ENCODE assay signal across 11 cellular contexts in genomic region chr4:38119663-38120374, GRCh38.
DNase-seq lines count a peak whose midpoint lies in the region; ATAC-seq and TF ChIP-seq lines count a peak whose summit lies in the region.
"Had no signal": no experiment of that assay in that cellular context is flagged by ENCODE, and none has a peak within 500 bp of the region (broad histone marks: within the 10 kb centered on the region; RNA-seq: fewer than 3 reads in every experiment).

No MANE protein-coding gene starts in this region.

- H3K18ac ChIP-seq in trophoblast cell (ENCODE audit: low read length) = peak overlapping the region; percentile 84

- peaks cover 9 to 13% of the 10 kb centered on the region in 2 experiments for H3K4me1 ChIP-seq in trophoblast cell (ENCODE audit: control insufficient read depth in 1 of 2, insufficient read depth in 2 of 2, low read length in 2 of 2)

- H2BK120ac ChIP-seq in trophoblast cell (ENCODE audit: insufficient read depth, low read length, poor library complexity) = peak overlapping the region; percentile 71

- TF ChIP-seq CTCF in epithelial cell of proximal tubule (conservative IDR thresholded peaks at IDR 0.05; ENCODE audit: low read depth, low read length) = no peak

- H2BK12ac ChIP-seq in trophoblast cell (ENCODE audit: low read length) = peak overlapping the region; percentile 91

- H3K27ac ChIP-seq in trophoblast cell (ENCODE audit: low read depth, low read length) = peak overlapping the region; percentile 72

- no CpG with 5 or more reads among the region's 7 CpGs for WGBS in trophoblast cell (ENCODE audit: extremely low coverage, insufficient coverage, insufficient read length)

- H3K4me3 ChIP-seq in epithelial cell of proximal tubule (ENCODE audit: low read depth, low read length) (peak overlapping the region; percentile 26), trophoblast cell (ENCODE audit: low read depth, low read length) (no peak overlapping the region)
- H3K4me3 ChIP-seq: HAP-1 had no signal

- H2AFZ ChIP-seq in trophoblast cell (ENCODE audit: insufficient read depth, low read length, poor library complexity) = no peak overlapping the region

- no peak overlapping the region for H2AK5ac ChIP-seq in trophoblast cell (ENCODE audit: low read length)

- no peaks in the 10 kb centered on the region for H3K79me2 ChIP-seq in trophoblast cell (ENCODE audit: control insufficient read depth, insufficient read depth, low read length, poor library complexity)

- no peak overlapping the region for H4K8ac ChIP-seq in trophoblast cell (ENCODE audit: low read depth, low read length)

- H3K14ac ChIP-seq in trophoblast cell (ENCODE audit: low read length) = no peak overlapping the region

- no peak for ATAC-seq in GM19324 (IDR thresholded peaks at IDR 0.05; ENCODE audit: low FRiP score, unreplicated experiment)

- no peak overlapping the region for H3K23ac ChIP-seq in trophoblast cell (ENCODE audit: low read length)

- DNase-seq in GM04504 (ENCODE audit: low read depth) = peak; percentile 56
- peak; percentile 50 for DNase-seq in NCI-H2227 treated with DMSO at 0.1 percent for 48 hours (lab: John Stamatoyannopoulos, UW)
- no peak for DNase-seq in epithelial cell of proximal tubule (ENCODE audit: low read depth)
- no peak for DNase-seq in trophoblast cell
- no peak for DNase-seq in globus pallidus (ENCODE audit: low spot score)
- no peak for DNase-seq in activated gamma-delta T cell treated with Interleukin-2 at 50 U/mL for 16 hours
- no peak for DNase-seq in amygdala (lab: John Stamatoyannopoulos, UW)
- DNase-seq: activated naive CD8-positive, alpha-beta T cell treated with anti-CD3 and anti-CD28 coated beads, Interleukin-2, amount 10 ng/mL, durations not matched to agents 7 days and 5 days; MM.1S had no signal

- no peaks in the 10 kb centered on the region for H3K27me3 ChIP-seq in trophoblast cell (ENCODE audit: insufficient read depth, low read length)

- H4K91ac ChIP-seq in trophoblast cell (ENCODE audit: low read depth, low read length) = peak overlapping the region; percentile 59

- peak overlapping the region; percentile 20 for H3K4me2 ChIP-seq in trophoblast cell (ENCODE audit: low read length)

- peaks cover 12% of the 10 kb centered on the region for H3K79me1 ChIP-seq in trophoblast cell (ENCODE audit: low read length)

- H3K4ac ChIP-seq in trophoblast cell (ENCODE audit: low read depth, low read length) = no peak overlapping the region

- no peak overlapping the region for H3K9ac ChIP-seq in trophoblast cell (ENCODE audit: low read length)

- peaks cover 11 to 26% of the 10 kb centered on the region in 2 experiments for H3K36me3 ChIP-seq in trophoblast cell (ENCODE audit: control insufficient read depth in 1 of 2, insufficient read depth in 2 of 2, low read length in 2 of 2)

- peak overlapping the region; percentile 71 for H2BK5ac ChIP-seq in trophoblast cell (ENCODE audit: low read depth, low read length, poor library complexity)

- no peak overlapping the region for H4K12ac ChIP-seq in trophoblast cell (ENCODE audit: low read depth, low read length)

- H3K9me3 ChIP-seq in trophoblast cell (ENCODE audit: insufficient read depth, low read depth, low read length) = no peaks in the 10 kb centered on the region
- H3K9me3 ChIP-seq: HAP-1 had no signal

Comparison
In these comparisons a context has a peak if more than half of its experiments do, and no peak if none do; other contexts are left out.
1. DNase-seq: peak in GM04504 (single experiment) and NCI-H2227 treated with DMSO at 0.1 percent for 48 hours (single experiment); none in epithelial cell of proximal tubule (single experiment), trophoblast cell (0 of 2), globus pallidus (single experiment), activated gamma-delta T cell treated with Interleukin-2 at 50 U/mL for 16 hours (single experiment) and amygdala (0 of 56).